Comparison of ENCODE assay signal across 1 cellular context in the genomic region with DNA sequence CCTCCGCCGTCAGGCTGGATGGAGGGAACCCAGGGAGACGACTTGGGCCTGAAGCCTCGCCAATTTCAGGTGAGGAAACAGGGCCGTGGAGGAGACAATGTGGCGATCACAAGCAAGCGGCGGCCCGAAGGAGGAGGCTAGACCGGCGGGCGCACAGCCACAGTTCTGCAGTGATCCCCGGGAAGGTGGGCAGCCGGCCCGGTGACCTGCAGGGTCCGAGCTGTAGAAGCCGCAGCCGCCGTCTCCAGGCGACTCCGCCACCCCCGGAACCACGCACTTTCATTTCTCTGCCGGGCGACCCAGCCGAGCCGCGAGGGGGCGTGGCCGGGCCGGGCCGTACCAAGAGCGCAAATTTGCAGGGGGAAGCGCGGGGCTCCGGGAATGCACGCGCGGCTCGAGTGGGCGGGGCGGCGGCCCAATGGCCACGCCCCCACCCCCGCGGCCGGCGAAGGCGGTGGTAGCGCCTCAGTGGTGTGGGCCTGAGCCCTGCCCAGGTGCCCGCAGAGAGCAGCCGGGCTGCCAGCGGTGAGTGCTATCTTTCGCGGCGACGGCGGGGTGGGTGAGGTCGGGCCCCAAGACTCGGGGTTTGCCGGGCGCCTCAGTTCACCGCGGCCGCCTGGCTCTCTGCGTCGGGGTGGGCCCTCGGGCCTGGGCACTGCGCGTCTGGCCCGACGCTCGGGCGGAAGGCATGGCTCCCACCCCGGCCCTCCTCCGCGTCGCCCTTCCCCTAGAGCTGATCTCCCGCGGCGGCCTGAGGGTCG.
A peak's percentile ranks its signal among the peaks of the same experiment; 100 is the strongest.
TF ChIP-seq lines count a peak whose summit lies in the region.

Gene POR, plus strand, starts transcription at position 501 of the 761 bp plus-strand sequence. CDS start 38,847 bp downstream, outside the sequence.

TF ChIP-seq in HCT116, 20 proteins besides CTCF, POLR2A, EP300 and RAD21 (continued from another document):
- TF ChIP-seq FOSL1 (IDR thresholded peaks at IDR 0.05; ENCODE audit: low read depth) (0 out of 2 replicates have a peak, but pooled peaks have one; percentile 15), SRF (IDR thresholded peaks at IDR 0.05; ENCODE audit: low read depth) (no peak), EZH2phosphoT487 (IDR thresholded peaks at IDR 0.05; ENCODE audit: borderline replicate concordance) (no peak), EGR1 (IDR thresholded peaks at IDR 0.05; ENCODE audit: low read depth) (peak; percentile 93), ZNF274 (IDR thresholded peaks at IDR 0.05; ENCODE audit: low read depth, low read length) (no peak), CBX3 (IDR thresholded peaks at IDR 0.05; ENCODE audit: low read depth) (peak; percentile 79; the same call in 1 of the 2 replicates), SIN3A (IDR thresholded peaks at IDR 0.05; ENCODE audit: low read depth) (peak; percentile 99), JUND (IDR thresholded peaks at IDR 0.05) (peak; percentile 97), YY1 (IDR thresholded peaks at IDR 0.05; ENCODE audit: extremely low read depth, insufficient replicate concordance, low read depth, low read length) (no peak), REST (IDR thresholded peaks at IDR 0.05; ENCODE audit: low read depth) (no peak), CEBPB (IDR thresholded peaks at IDR 0.05; ENCODE audit: low read depth) (no peak), EZH2 (IDR thresholded peaks at IDR 0.05) (no peak), SP1 (IDR thresholded peaks at IDR 0.05; ENCODE audit: low read depth) (peak; percentile 99), ZBTB33 (IDR thresholded peaks at IDR 0.05; ENCODE audit: extremely low read depth, insufficient replicate concordance, low read length) (peak; percentile 75), POLR2AphosphoS5 (IDR thresholded peaks at IDR 0.05; ENCODE audit: low read depth, low read length) (peak; percentile 100), ELF1 (IDR thresholded peaks at IDR 0.05; ENCODE audit: borderline replicate concordance, low read depth) (no peak)
- TF ChIP-seq, protein P1, sequence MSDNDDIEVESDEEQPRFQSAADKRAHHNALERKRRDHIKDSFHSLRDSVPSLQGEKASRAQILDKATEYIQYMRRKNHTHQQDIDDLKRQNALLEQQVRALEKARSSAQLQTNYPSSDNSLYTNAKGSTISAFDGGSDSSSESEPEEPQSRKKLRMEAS (IDR thresholded peaks at IDR 0.05), result peak; percentile 94
